ENCODE assay signal across 24 cellular contexts in genomic region chr5:3827624-3828023, GRCh38.
"Had no signal": no experiment of that assay in that cellular context is flagged by ENCODE, and none has a peak within 500 bp of the region (broad histone marks: within the 10 kb centered on the region; RNA-seq: fewer than 3 reads in every experiment).

No MANE protein-coding gene starts in this region.

- H3K27me3 Mint-ChIP-seq: activated CD4-positive, alpha-beta T cell treated with anti-CD3 and anti-CD28 coated beads for 36 hours; activated T-cell treated with anti-CD3 and anti-CD28 coated beads, Interleukin-2, amount 50 U/mL, for 24 hours; activated T-helper 17 cell treated with anti-CD3 and anti-CD28 coated beads, Interleukin-2, amount 50 U/mL, for 72 hours; effector memory CD8-positive, alpha-beta T cell had no signal

- DNase-seq: activated CD4-positive, alpha-beta T cell treated with anti-CD3 and anti-CD28 coated beads for 36 hours; activated CD4-positive, alpha-beta T cell treated with anti-CD3 and anti-CD28 coated beads, Interleukin-2, amount 50 U/mL, for 4 hours; activated CD8-positive, alpha-beta memory T cell treated with anti-CD3 and anti-CD28 coated beads for 24 hours; activated CD8-positive, alpha-beta memory T cell treated with anti-CD3 and anti-CD28 coated beads, Interleukin-2, amount 50 U/mL, for 4 hours; activated naive CD4-positive, alpha-beta T cell treated with Interleukin-2 at 50 U/mL for 16 hours; activated naive CD8-positive, alpha-beta T cell treated with anti-CD3 and anti-CD28 coated beads for 36 hours; activated T-cell treated with anti-CD3 and anti-CD28 coated beads, Interleukin-2, amount 50 U/mL, for 24 hours; amniotic stem cell; colonic mucosa; dorsolateral prefrontal cortex; effector memory CD8-positive, alpha-beta T cell; esophagus squamous epithelium; gastrocnemius medialis; retina; spleen; stimulated activated CD4-positive, alpha-beta T cell treated with anti-CD3 and anti-CD28 coated beads, Interleukin-4, amount 100 ng/mL, for 24 hours; stimulated activated naive CD8-positive, alpha-beta T cell treated with anti-CD3 and anti-CD28 coated beads, Interleukin-15, Interleukin-2, amounts not matched to agents 100 U/mL and 50 U/mL, for 24 hours; substantia nigra; thyroid gland had no signal

- H3K9me3 ChIP-seq: breast epithelium, colonic mucosa, esophagus squamous epithelium, gastrocnemius medialis, spleen, thyroid gland had no signal

- H3K27ac Mint-ChIP-seq: activated CD4-positive, alpha-beta T cell treated with anti-CD3 and anti-CD28 coated beads for 36 hours; activated naive CD8-positive, alpha-beta T cell treated with anti-CD3 and anti-CD28 coated beads for 36 hours; activated T-cell treated with anti-CD3 and anti-CD28 coated beads, Interleukin-2, amount 50 U/mL, for 24 hours; activated T-helper 17 cell treated with anti-CD3 and anti-CD28 coated beads, Interleukin-2, amount 50 U/mL, for 72 hours; effector memory CD8-positive, alpha-beta T cell; progenitor cell of endocrine pancreas; WTC11 had no signal

- H3K4me1 Mint-ChIP-seq: activated CD4-positive, alpha-beta T cell treated with anti-CD3 and anti-CD28 coated beads for 36 hours; activated naive CD8-positive, alpha-beta T cell treated with anti-CD3 and anti-CD28 coated beads for 36 hours; activated T-helper 17 cell treated with anti-CD3 and anti-CD28 coated beads, Interleukin-2, amount 50 U/mL, for 72 hours had no signal

- H3K4me3 Mint-ChIP-seq: activated CD4-positive, alpha-beta T cell treated with anti-CD3 and anti-CD28 coated beads for 36 hours; activated naive CD8-positive, alpha-beta T cell treated with anti-CD3 and anti-CD28 coated beads for 36 hours; activated T-cell treated with anti-CD3 and anti-CD28 coated beads, Interleukin-2, amount 50 U/mL, for 24 hours; activated T-helper 17 cell treated with anti-CD3 and anti-CD28 coated beads, Interleukin-2, amount 50 U/mL, for 72 hours; effector memory CD8-positive, alpha-beta T cell; natural killer cell treated with Interleukin-12 subunit alpha and Interleukin-12 subunit beta and Interleukin-15 and Interleukin-18, amount 100 ng/mL, for 72 hours; WTC11 had no signal

- H3K36me3 ChIP-seq: breast epithelium, colonic mucosa, esophagus squamous epithelium, gastrocnemius medialis, spleen, thyroid gland had no signal

- H3K27me3 ChIP-seq: breast epithelium, colonic mucosa, esophagus squamous epithelium, gastrocnemius medialis, spleen, thyroid gland had no signal

- H3K4me3 ChIP-seq: breast epithelium, colonic mucosa, dorsolateral prefrontal cortex, esophagus squamous epithelium, gastrocnemius medialis, spleen, thyroid gland had no signal

- ATAC-seq: activated CD4-positive, alpha-beta T cell treated with anti-CD3 and anti-CD28 coated beads for 36 hours; activated T-helper 17 cell treated with anti-CD3 and anti-CD28 coated beads, Interleukin-2, amount 50 U/mL, for 72 hours; effector memory CD8-positive, alpha-beta T cell; gastrocnemius medialis; natural killer cell treated with Interleukin-12 subunit alpha and Interleukin-12 subunit beta and Interleukin-15 and Interleukin-18, amount 100 ng/mL, for 72 hours; stimulated activated naive CD8-positive, alpha-beta T cell treated with anti-CD3 and anti-CD28 coated beads, Interleukin-15, Interleukin-2, amounts not matched to agents 100 U/mL and 50 U/mL, for 24 hours; WTC11 had no signal

- H3K27ac ChIP-seq: breast epithelium, colonic mucosa, dorsolateral prefrontal cortex, esophagus squamous epithelium, gastrocnemius medialis, spleen, thyroid gland had no signal

- H3K4me1 ChIP-seq: breast epithelium, colonic mucosa, esophagus squamous epithelium, gastrocnemius medialis, spleen, thyroid gland had no signal

- H3K36me3 Mint-ChIP-seq: activated naive CD8-positive, alpha-beta T cell treated with anti-CD3 and anti-CD28 coated beads for 36 hours; natural killer cell treated with Interleukin-12 subunit alpha and Interleukin-12 subunit beta and Interleukin-15 and Interleukin-18, amount 100 ng/mL, for 72 hours; WTC11 had no signal

- H3K9me3 Mint-ChIP-seq: activated naive CD8-positive, alpha-beta T cell treated with anti-CD3 and anti-CD28 coated beads for 36 hours; activated T-cell treated with anti-CD3 and anti-CD28 coated beads, Interleukin-2, amount 50 U/mL, for 24 hours; activated T-helper 17 cell treated with anti-CD3 and anti-CD28 coated beads, Interleukin-2, amount 50 U/mL, for 72 hours; natural killer cell treated with Interleukin-12 subunit alpha and Interleukin-12 subunit beta and Interleukin-15 and Interleukin-18, amount 100 ng/mL, for 72 hours had no signal
